1 cellular context compared by ENCODE assay signal in the genomic region with DNA sequence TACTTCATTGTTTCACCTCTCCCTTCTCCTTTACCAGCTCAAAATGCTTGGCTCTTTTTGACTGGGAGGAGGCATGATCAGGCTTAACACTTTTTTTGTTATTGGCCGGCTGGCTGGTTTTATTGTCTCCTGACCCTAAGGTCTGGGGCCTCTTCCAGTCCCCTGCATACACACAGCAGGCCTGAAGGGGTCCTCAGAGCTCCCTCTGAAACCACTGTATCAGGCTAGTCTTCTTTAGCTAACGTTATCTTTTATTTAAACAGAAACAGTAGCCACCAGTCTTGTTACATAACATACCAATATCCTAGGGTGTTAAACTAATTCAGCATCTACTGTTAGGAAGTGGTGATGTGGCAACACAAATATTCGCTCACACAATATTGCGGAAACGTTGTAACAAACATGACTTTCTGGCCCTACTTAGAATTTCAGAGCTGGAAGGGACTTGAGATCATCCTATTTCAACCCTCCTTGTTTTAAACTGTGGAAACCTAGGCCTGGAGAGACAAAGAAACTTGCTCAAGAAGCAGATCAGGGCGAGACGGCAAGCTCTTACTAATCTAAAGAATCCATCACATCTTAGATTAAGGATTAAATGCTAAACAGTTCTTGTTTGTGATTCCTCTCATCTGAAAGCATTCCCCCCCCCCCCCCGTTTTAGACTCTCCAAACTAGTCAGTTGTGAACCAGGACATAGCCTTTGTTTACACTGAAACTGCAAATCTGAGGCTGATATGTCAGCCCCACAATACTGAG.
TF ChIP-seq lines count a peak whose summit lies in the region.

No MANE protein-coding gene starts in this region.

TF ChIP-seq in HEK293, 187 proteins besides CTCF, POLR2A, EP300 and RAD21 (continued from another document):
- TF ChIP-seq, protein P1, sequence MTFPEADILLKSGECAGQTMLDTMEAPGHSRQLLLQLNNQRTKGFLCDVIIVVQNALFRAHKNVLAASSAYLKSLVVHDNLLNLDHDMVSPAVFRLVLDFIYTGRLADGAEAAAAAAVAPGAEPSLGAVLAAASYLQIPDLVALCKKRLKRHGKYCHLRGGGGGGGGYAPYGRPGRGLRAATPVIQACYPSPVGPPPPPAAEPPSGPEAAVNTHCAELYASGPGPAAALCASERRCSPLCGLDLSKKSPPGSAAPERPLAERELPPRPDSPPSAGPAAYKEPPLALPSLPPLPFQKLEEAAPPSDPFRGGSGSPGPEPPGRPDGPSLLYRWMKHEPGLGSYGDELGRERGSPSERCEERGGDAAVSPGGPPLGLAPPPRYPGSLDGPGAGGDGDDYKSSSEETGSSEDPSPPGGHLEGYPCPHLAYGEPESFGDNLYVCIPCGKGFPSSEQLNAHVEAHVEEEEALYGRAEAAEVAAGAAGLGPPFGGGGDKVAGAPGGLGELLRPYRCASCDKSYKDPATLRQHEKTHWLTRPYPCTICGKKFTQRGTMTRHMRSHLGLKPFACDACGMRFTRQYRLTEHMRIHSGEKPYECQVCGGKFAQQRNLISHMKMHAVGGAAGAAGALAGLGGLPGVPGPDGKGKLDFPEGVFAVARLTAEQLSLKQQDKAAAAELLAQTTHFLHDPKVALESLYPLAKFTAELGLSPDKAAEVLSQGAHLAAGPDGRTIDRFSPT (tag by site-specific recombination; IDR thresholded peaks at IDR 0.05) = no peak
- TF ChIP-seq ZBTB48 (tag by site-specific recombination; IDR thresholded peaks at IDR 0.05) (peak; percentile 39; the same call in 1 of the 2 replicates), REPIN1 (tag by site-specific recombination; IDR thresholded peaks at IDR 0.05; ENCODE audit: low read depth) (0 out of 2 replicates have a peak, but pooled peaks have one; percentile 7)
